Comparison of ENCODE assay signal across 22 cellular contexts in the genomic region with DNA sequence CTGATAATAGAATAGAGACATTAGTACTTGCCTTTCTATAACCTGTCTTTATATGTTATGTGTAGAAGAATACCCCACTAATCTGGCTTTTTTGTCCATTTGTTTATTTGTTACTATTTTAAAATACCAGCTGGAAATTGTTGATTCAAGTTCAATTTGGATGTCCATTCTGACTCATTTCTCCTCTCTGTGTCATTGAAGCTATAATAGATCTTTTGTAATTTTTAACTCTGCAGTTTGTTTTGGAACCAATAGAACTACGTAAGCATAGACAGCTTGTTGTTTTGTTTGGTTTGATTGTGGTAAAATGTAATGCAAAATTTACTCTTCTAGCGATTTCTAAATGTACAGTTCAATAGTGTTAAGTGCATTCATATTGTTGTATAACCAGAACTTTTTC.
"Had no signal": no experiment of that assay in that cellular context is flagged by ENCODE, and none has a peak within 500 bp of the region (broad histone marks: within the 10 kb centered on the region; RNA-seq: fewer than 3 reads in every experiment).

No MANE protein-coding gene starts in this region.

- H3K4me1 ChIP-seq: body of pancreas, esophagus squamous epithelium, pancreas, sigmoid colon, spleen, upper lobe of right lung had no signal

- H3K27ac Mint-ChIP-seq: activated B cell treated with CpG ODN at 0.5 μM for 24 hours; activated CD4-positive, alpha-beta memory T cell treated with anti-CD3 and anti-CD28 coated beads for 36 hours; activated naive CD8-positive, alpha-beta T cell; immature natural killer cell; natural killer cell; stimulated activated memory B cell treated with anti-CD40 and anti-IgM and Interleukin-4, amounts not matched to agents 10 μg/mL and 1 μg/mL and 100 μg/mL, for 72 hours had no signal

- H3K36me3 ChIP-seq: esophagus squamous epithelium, neutrophil, pancreas, sigmoid colon, spleen, upper lobe of right lung had no signal

- H3K4me3 ChIP-seq: body of pancreas, esophagus squamous epithelium, mucosa of descending colon, pancreas, sigmoid colon, spleen, upper lobe of right lung had no signal

- H3K27me3 ChIP-seq: body of pancreas, esophagus squamous epithelium, neutrophil, pancreas, sigmoid colon, spleen, upper lobe of right lung had no signal

- H3K4me3 Mint-ChIP-seq: activated B cell treated with CpG ODN at 0.5 μM for 24 hours; activated CD4-positive, alpha-beta memory T cell treated with anti-CD3 and anti-CD28 coated beads for 36 hours; activated naive CD8-positive, alpha-beta T cell; central memory CD8-positive, alpha-beta T cell; immature natural killer cell; natural killer cell; stimulated activated memory B cell treated with anti-CD40 and anti-IgM and Interleukin-4, amounts not matched to agents 10 μg/mL and 1 μg/mL and 100 μg/mL, for 72 hours had no signal

- H3K9me3 Mint-ChIP-seq: stimulated activated memory B cell treated with anti-CD40 and anti-IgM and Interleukin-4, amounts not matched to agents 10 μg/mL and 1 μg/mL and 100 μg/mL, for 72 hours had no signal

- DNase-seq: activated B cell treated with CpG ODN at 0.5 μM for 24 hours; activated CD4-positive, alpha-beta memory T cell treated with anti-CD3 and anti-CD28 coated beads for 36 hours; activated CD4-positive, alpha-beta T cell treated with anti-CD3 and anti-CD28 coated beads for 4 hours; activated T-cell treated with anti-CD3 and anti-CD28 coated beads for 4 hours; amniotic stem cell; body of pancreas; effector memory CD4-positive, alpha-beta T cell; esophagus squamous epithelium; head of caudate nucleus; immature natural killer cell; left ventricle myocardium superior; mucosa of descending colon; natural killer cell; pancreas; sigmoid colon; spleen; stimulated activated CD4-positive, alpha-beta T cell treated with anti-CD3 and anti-CD28 coated beads, Interleukin-4, amount 100 ng/mL, for 4 hours; upper lobe of right lung had no signal

- H3K27ac ChIP-seq: body of pancreas, esophagus squamous epithelium, neutrophil, pancreas, sigmoid colon, spleen, upper lobe of right lung had no signal

- H3K9me3 ChIP-seq: body of pancreas, esophagus squamous epithelium, mucosa of descending colon, neutrophil, pancreas, sigmoid colon, spleen, upper lobe of right lung had no signal

- H3K27me3 Mint-ChIP-seq: activated B cell treated with CpG ODN at 0.5 μM for 24 hours; activated CD4-positive, alpha-beta memory T cell treated with anti-CD3 and anti-CD28 coated beads for 36 hours; activated naive CD8-positive, alpha-beta T cell; central memory CD8-positive, alpha-beta T cell; stimulated activated memory B cell treated with anti-CD40 and anti-IgM and Interleukin-4, amounts not matched to agents 10 μg/mL and 1 μg/mL and 100 μg/mL, for 72 hours had no signal

- H3K36me3 Mint-ChIP-seq: activated CD4-positive, alpha-beta memory T cell treated with anti-CD3 and anti-CD28 coated beads for 36 hours; activated naive CD8-positive, alpha-beta T cell; immature natural killer cell; natural killer cell; stimulated activated memory B cell treated with anti-CD40 and anti-IgM and Interleukin-4, amounts not matched to agents 10 μg/mL and 1 μg/mL and 100 μg/mL, for 72 hours had no signal

- H3K4me1 Mint-ChIP-seq: activated B cell treated with CpG ODN at 0.5 μM for 24 hours; central memory CD8-positive, alpha-beta T cell; immature natural killer cell; natural killer cell; stimulated activated memory B cell treated with anti-CD40 and anti-IgM and Interleukin-4, amounts not matched to agents 10 μg/mL and 1 μg/mL and 100 μg/mL, for 72 hours had no signal
